Comparison of ENCODE assay signal across 8 cellular contexts in the genomic region with DNA sequence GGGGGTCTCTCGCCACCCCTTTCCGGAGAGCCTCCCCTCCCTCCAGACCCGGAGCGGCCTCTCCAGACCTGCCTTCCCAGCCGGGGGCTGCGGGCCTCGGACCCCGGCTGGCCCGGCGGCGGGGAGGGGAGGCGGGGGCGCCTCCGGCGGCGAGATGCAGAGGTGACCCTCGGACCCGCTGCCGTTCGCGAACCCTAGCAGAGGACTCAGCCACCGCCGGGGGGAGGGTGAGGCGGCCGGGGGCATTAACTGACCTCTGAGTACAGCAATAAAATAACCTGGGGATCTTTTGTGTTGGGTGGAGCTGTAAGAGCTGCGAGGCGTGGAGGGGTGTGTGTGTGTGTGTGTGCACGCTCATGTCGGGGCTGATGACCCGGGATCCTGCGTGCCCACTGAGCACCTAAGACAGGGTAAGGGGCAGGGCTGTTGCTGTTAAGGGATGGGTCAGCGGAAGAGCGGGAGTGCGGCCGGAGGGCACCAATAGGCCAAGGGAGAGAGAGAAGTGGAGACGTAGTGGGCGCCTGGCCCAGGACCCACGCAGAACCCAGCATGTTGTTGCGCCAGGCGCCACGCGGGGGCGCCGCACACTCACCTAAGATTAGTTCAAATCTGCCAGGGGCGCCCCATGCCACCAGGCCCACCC. TPM values are rescaled to one million over a fixed set of nuclear protein-coding genes. Genes with fewer than 3 reads are reported as not detected.
DNase-seq lines count a peak whose midpoint lies in the region; ATAC-seq and TF ChIP-seq lines count a peak whose summit lies in the region.

No MANE protein-coding gene starts in this region.

- TF ChIP-seq CTCF in dorsolateral prefrontal cortex (IDR thresholded peaks at IDR 0.05 in 54 of 56, conservative IDR thresholded peaks at IDR 0.05 in 2 of 56; ENCODE audit: low read depth in 1 of 56, partially characterized antibody in 56 of 56) = peak; percentile 67 to 95 (median 84)

- intact Hi-C loops in dorsolateral prefrontal cortex (cut with DNase I) = loop anchor here (1.0 to 10.0 kb wide), 3 partner anchors 32 to 99 kb away; a partner anchor contains a TSS

- no peak for ATAC-seq in GM18519 (IDR thresholded peaks at IDR 0.05; ENCODE audit: low FRiP score, unreplicated experiment)

- peak overlapping the region in 58 of 59 donors; percentile 27 to 74 (median 56) for H3K4me3 ChIP-seq in dorsolateral prefrontal cortex

- DNase-seq in EH (ENCODE audit: low read depth) (peak; percentile 44), MV-4-11 (lab: John Stamatoyannopoulos, UW) (peak; percentile 21), dorsolateral prefrontal cortex (peak in 8 of 10 donors; percentile 61 to 73 (median 68)), lung microvascular endothelial cell (ENCODE audit: low read depth in 2 of 2) (peak; percentile 42 to 63), GM19238 (ENCODE audit: insufficient read length, low spot score) (no peak)
- DNase-seq in activated CD4-positive, alpha-beta T cell treated with anti-CD3 and anti-CD28 coated beads, Interleukin-2, amount 50 U/mL, for 4 hours = peak; percentile 64 to 66
- DNase-seq in stimulated activated CD8-positive, alpha-beta memory T cell treated with anti-CD3 and anti-CD28 coated beads, Interleukin-4, amount 100 ng/mL, for 1 hour (ENCODE audit: low read depth in 2 of 2, low spot score in 1 of 2) = peak; percentile 34 to 39

- H3K27ac ChIP-seq in dorsolateral prefrontal cortex = peak overlapping the region in 55 of 59 donors; percentile 26 to 99 (median 79)

- peaks cover 0 to 29% (median 0%) of the 10 kb centered on the region in 45 donors for H3K27me3 ChIP-seq in dorsolateral prefrontal cortex

RNA-seq across cellular contexts. Expression of a gene that starts 6.3 kb away (rescaled TPM):
- total RNA-seq in dorsolateral prefrontal cortex (100 to 1,000 TPM in 85 of 120 experiments, 10 to 100 TPM in 35; 30.2 to 650 (median 143) TPM), lung microvascular endothelial cell (not detected in 2 replicates)

RNA-seq across cellular contexts. Expression of a gene that starts 16.4 kb away (rescaled TPM):
- total RNA-seq in dorsolateral prefrontal cortex = 100 to 1,000 TPM in 103 of 120 experiments, 10 to 100 TPM in 17; 56.3 to 240 (median 123) TPM
- total RNA-seq in lung microvascular endothelial cell = not detected in 2 replicates

RNA-seq across cellular contexts. Expression of a gene that starts 24.3 kb away (rescaled TPM):
- 10 to 100 TPM; 15.8 to 40.9 (median 28.2) TPM for total RNA-seq in dorsolateral prefrontal cortex
- total RNA-seq in lung microvascular endothelial cell = 8.9 and 9.9 TPM in 2 replicates

RNA-seq across cellular contexts. Expression of a gene that starts 34.0 kb away (rescaled TPM):
- total RNA-seq in dorsolateral prefrontal cortex (100 to 1,000 TPM in 16 of 120 experiments, 10 to 100 TPM in 104; 61.2 to 124 (median 88.4) TPM), lung microvascular endothelial cell (56.2 and 58.5 TPM in 2 replicates)

RNA-seq across cellular contexts. Expression of a gene that starts 46.0 kb away (rescaled TPM):
- 1 to 10 TPM in 24 of 120 experiments, under 1 TPM in 50, not detected in 46; 0.25 to 2.5 (median 0.77) TPM for total RNA-seq in dorsolateral prefrontal cortex
- total RNA-seq in lung microvascular endothelial cell = not detected in 2 replicates

Comparison
In these comparisons a context has a peak if more than half of its experiments do, and no peak if none do; other contexts are left out.
1. RNA of a gene that starts 6.3 kb away (total RNA-seq): 30.2 to 650 TPM in dorsolateral prefrontal cortex; not detected in lung microvascular endothelial cell; every median in the first group is over 10 times any median in the second.
2. RNA of a gene that starts 16.4 kb away (total RNA-seq): 56.3 to 240 TPM in dorsolateral prefrontal cortex; not detected in lung microvascular endothelial cell; every median in the first group is over 10 times any median in the second.